7 cellular contexts compared by ENCODE assay signal in genomic region chr1:92783550-92783949, GRCh38. TPM values are rescaled to one million over a fixed set of nuclear protein-coding genes. Genes with fewer than 3 reads are reported as not detected.
DNase-seq lines count a peak whose midpoint lies in the region; ATAC-seq and TF ChIP-seq lines count a peak whose summit lies in the region.
"Not testable (repeated sequence)": the region's sequence is repeated elsewhere in the genome, so short reads cannot be mapped to it uniquely, and the experiment has no call there.

No MANE protein-coding gene starts in this region.

- POLR2A ChIA-PET in activated CD4-positive, alpha-beta T cell treated with anti-CD3 and anti-CD28 coated beads, Interleukin-2, amount 10 ng/mL, durations not matched to agents 7 days and 5 days (lab: Charles Lee), result not testable (repeated sequence)

- TF ChIP-seq EP300 in sigmoid colon (IDR thresholded peaks at IDR 0.05), result not testable (repeated sequence)

- not testable (repeated sequence) for H3K27ac Mint-ChIP-seq in activated CD4-positive, alpha-beta T cell treated with anti-CD3 and anti-CD28 coated beads, Interleukin-2, amount 10 ng/mL, durations not matched to agents 7 days and 5 days
- H3K27ac Mint-ChIP-seq in chondrocyte (ENCODE audit: unreplicated experiment) (peak overlapping the region; percentile 91), glutamatergic neuron (ENCODE audit: unreplicated experiment) (peak overlapping the region; percentile 73)

- CTCF ChIA-PET in activated CD4-positive, alpha-beta T cell treated with anti-CD3 and anti-CD28 coated beads, Interleukin-2, amount 10 ng/mL, durations not matched to agents 7 days and 5 days (lab: Charles Lee), result interaction anchor here (0.6 kb wide), 3 partner anchors 196 to 510 kb away, joined by 3 to 4 read pairs (median 3); no protein-coding TSS in a partner anchor

- not testable (repeated sequence) for H3K9me3 Mint-ChIP-seq in activated CD4-positive, alpha-beta T cell treated with anti-CD3 and anti-CD28 coated beads, Interleukin-2, amount 10 ng/mL, durations not matched to agents 7 days and 5 days; chondrocyte (ENCODE audit: low read depth); glutamatergic neuron (ENCODE audit: unreplicated experiment)

- peak overlapping the region; percentile 92 to 99 (median 98) for H3K27ac ChIP-seq in sigmoid colon

- not testable (repeated sequence) for TF ChIP-seq POLR2A in sigmoid colon (IDR thresholded peaks at IDR 0.05)

- peaks cover 11% of the 10 kb centered on the region for H3K4me1 ChIP-seq in mucosa of descending colon (ENCODE audit: low read depth)
- peaks cover 0 to 27% (median 14%) of the 10 kb centered on the region in 4 donors for H3K4me1 ChIP-seq in sigmoid colon

- not testable (repeated sequence) for H3K9me3 ChIP-seq in mucosa of descending colon, sigmoid colon

- H3K36me3 Mint-ChIP-seq in activated CD4-positive, alpha-beta T cell treated with anti-CD3 and anti-CD28 coated beads, Interleukin-2, amount 10 ng/mL, durations not matched to agents 7 days and 5 days (ENCODE audit: low read depth); chondrocyte (ENCODE audit: low read depth); glutamatergic neuron (ENCODE audit: unreplicated experiment): not testable (repeated sequence)

- H3K4me3 Mint-ChIP-seq in activated CD4-positive, alpha-beta T cell treated with anti-CD3 and anti-CD28 coated beads, Interleukin-2, amount 10 ng/mL, durations not matched to agents 7 days and 5 days, result peak overlapping the region; percentile 52
- H3K4me3 Mint-ChIP-seq in chondrocyte (ENCODE audit: unreplicated experiment), result peak overlapping the region; percentile 91
- peak overlapping the region; percentile 87 for H3K4me3 Mint-ChIP-seq in glutamatergic neuron (ENCODE audit: unreplicated experiment)

- not testable (repeated sequence) for H3K4me3 ChIP-seq in mucosa of descending colon
- peak overlapping the region; percentile 63 to 84 (median 76) for H3K4me3 ChIP-seq in sigmoid colon

- not testable (repeated sequence) for ATAC-seq in mucosa of descending colon

- 27 to 67% methylated on average over 14 of the region's 14 CpGs for WGBS in sigmoid colon, 2 donors

- peak; percentile 51 for TF ChIP-seq CTCF in chondrocyte (IDR thresholded peaks at IDR 0.05)
- not testable (repeated sequence) for TF ChIP-seq CTCF in glutamatergic neuron (IDR thresholded peaks at IDR 0.05; ENCODE audit: partially characterized antibody, unreplicated experiment); mucosa of descending colon (IDR thresholded peaks at IDR 0.05); sigmoid colon (IDR thresholded peaks at IDR 0.05)

- peaks cover 16% of the 10 kb centered on the region for H3K4me1 Mint-ChIP-seq in activated CD4-positive, alpha-beta T cell treated with anti-CD3 and anti-CD28 coated beads, Interleukin-2, amount 10 ng/mL, durations not matched to agents 7 days and 5 days
- H3K4me1 Mint-ChIP-seq in chondrocyte (ENCODE audit: low read depth), result peaks cover 34% of the 10 kb centered on the region
- H3K4me1 Mint-ChIP-seq in glutamatergic neuron (ENCODE audit: low read depth, unreplicated experiment), result not testable (repeated sequence)

- peaks cover 68% of the 10 kb centered on the region for H3K27me3 Mint-ChIP-seq in activated CD4-positive, alpha-beta T cell treated with anti-CD3 and anti-CD28 coated beads, Interleukin-2, amount 10 ng/mL, durations not matched to agents 7 days and 5 days
- not testable (repeated sequence) for H3K27me3 Mint-ChIP-seq in chondrocyte (ENCODE audit: low read depth); glutamatergic neuron (ENCODE audit: unreplicated experiment)

- H3K27me3 ChIP-seq in sigmoid colon, result not testable (repeated sequence)

- intact Hi-C loops in mucosa of descending colon (cut with DNase I, micrococcal nuclease), result not testable (repeated sequence)
- intact Hi-C loops in sigmoid colon (cut with DNase I), result loop anchor here (5.0 to 10.0 kb wide), 3 partner anchors 36 to 391 kb away; partner anchors contain the start of gene DIPK1A

- DNase-seq in ELR (ENCODE audit: low read depth) (peak; percentile 27), NCI-H2227 (lab: John Stamatoyannopoulos, UW; ENCODE audit: unreplicated experiment) (peak; percentile 43), mucosa of descending colon (peak in 2 of 3 donors; percentile 16 to 50)
- DNase-seq in activated CD4-positive, alpha-beta T cell treated with anti-CD3 and anti-CD28 coated beads, Interleukin-2, amount 10 ng/mL, durations not matched to agents 7 days and 5 days; chondrocyte (ENCODE audit: low spot score); glutamatergic neuron; sigmoid colon: not testable (repeated sequence)

- H3K36me3 ChIP-seq in mucosa of descending colon (ENCODE audit: low read depth); sigmoid colon: not testable (repeated sequence)

RNA-seq across cellular contexts. Expression of gene EVI5, which starts 1.4 kb away (rescaled TPM):
- under 1 TPM; 0.35 to 0.52 TPM for total RNA-seq in activated CD4-positive, alpha-beta T cell treated with anti-CD3 and anti-CD28 coated beads, Interleukin-2, amount 10 ng/mL, durations not matched to agents 7 days and 5 days
- 57.3 to 69.5 TPM (median 66.8 TPM) in 3 replicates for total RNA-seq in chondrocyte
- total RNA-seq in glutamatergic neuron (ENCODE audit: unreplicated experiment), result 19.5 TPM
- 10 to 100 TPM; 32.3 to 52.4 (median 33.5) TPM for total RNA-seq in mucosa of descending colon
- total RNA-seq in sigmoid colon, result 10 to 100 TPM; 39.9 to 53.5 (median 46.5) TPM
- polyA plus RNA-seq in sigmoid colon, result 1 to 10 TPM; 4.5 to 4.9 (median 4.8) TPM

RNA-seq across cellular contexts. Expression of gene RPL5, which starts 48.3 kb away (rescaled TPM):
- total RNA-seq in activated CD4-positive, alpha-beta T cell treated with anti-CD3 and anti-CD28 coated beads, Interleukin-2, amount 10 ng/mL, durations not matched to agents 7 days and 5 days, result 100 to 1,000 TPM; 721 to 748 TPM
- total RNA-seq in chondrocyte (544 to 622 TPM (median 618 TPM) in 3 replicates), glutamatergic neuron (ENCODE audit: unreplicated experiment) (692 TPM), mucosa of descending colon (100 to 1,000 TPM; 627 to 944 (median 705) TPM), sigmoid colon (1,000 to 10,000 TPM; 2,086 to 3,236 (median 2,650) TPM)
- 1,000 to 10,000 TPM; 1,392 to 2,407 (median 1,694) TPM for polyA plus RNA-seq in sigmoid colon

Comparison
In these comparisons a context has a peak if more than half of its experiments do, and no peak if none do; other contexts are left out.
1. RNA of gene EVI5, which starts 1.4 kb away (total RNA-seq): 57.3 to 69.5 TPM in chondrocyte, 39.9 to 53.5 TPM in sigmoid colon, 32.3 to 52.4 TPM in mucosa of descending colon and 19.5 TPM in glutamatergic neuron (single experiment); 0.35 to 0.52 TPM in activated CD4-positive, alpha-beta T cell treated with anti-CD3 and anti-CD28 coated beads, Interleukin-2, amount 10 ng/mL, durations not matched to agents 7 days and 5 days; every median in the first group is over 10 times any median in the second.
2. Peak in every context shown above with its lines, with median percentiles within 50 percentile points of each other: H3K4me3 Mint-ChIP-seq.